18 cellular contexts compared by ENCODE assay signal in genomic region chr5:124456244-124456643, GRCh38.
"Had no signal": no experiment of that assay in that cellular context is flagged by ENCODE, and none has a peak within 500 bp of the region (broad histone marks: within the 10 kb centered on the region; RNA-seq: fewer than 3 reads in every experiment).

No MANE protein-coding gene starts in this region.

- H3K4me1 ChIP-seq: body of pancreas, lower lobe of right lung, right lobe of liver, upper lobe of left lung had no signal

- H3K4me3 ChIP-seq: body of pancreas, cardiac muscle cell, lower lobe of right lung, right lobe of liver, thoracic aorta, upper lobe of left lung had no signal

- H3K9me3 ChIP-seq: body of pancreas, lower lobe of right lung, right lobe of liver, thoracic aorta, upper lobe of left lung had no signal

- H3K36me3 ChIP-seq: cardiac muscle cell, lower lobe of right lung, right lobe of liver, thoracic aorta, upper lobe of left lung had no signal

- H3K27ac ChIP-seq: body of pancreas, cardiac muscle cell, lower lobe of right lung, right lobe of liver, thoracic aorta, upper lobe of left lung had no signal

- DNase-seq: activated CD4-positive, alpha-beta memory T cell treated with anti-CD3 and anti-CD28 coated beads, Interleukin-2, amount 10 ng/mL, durations not matched to agents 7 days and 5 days; activated CD4-positive, alpha-beta T cell treated with anti-CD3 and anti-CD28 coated beads for 48 hours; activated effector memory CD4-positive, alpha-beta T cell treated with Interleukin-2 at 50 U/mL for 16 hours; activated naive CD4-positive, alpha-beta T cell treated with anti-CD3 and anti-CD28 coated beads, Interleukin-2, amount 10 ng/mL, durations not matched to agents 7 days and 5 days; activated T-cell treated with anti-CD3 and anti-CD28 coated beads, Interleukin-2, amount 50 U/mL, for 72 hours; body of pancreas; effector memory CD4-positive, alpha-beta T cell; lower lobe of right lung; mesendoderm; naive B cell; occipital lobe; right lobe of liver; small intestine; stimulated activated CD4-positive, alpha-beta T cell treated with anti-CD3 and anti-CD28 coated beads, Interleukin-2, amount 100 ng/mL, for 48 hours; stimulated activated naive CD4-positive, alpha-beta T cell treated with Interleukin-2 at 50 U/mL for 16 hours; upper lobe of left lung had no signal

- H3K27me3 ChIP-seq: body of pancreas, cardiac muscle cell, right lobe of liver, upper lobe of left lung had no signal
